Comparison of ENCODE assay signal across 12 cellular contexts in genomic region chr14:71400821-71401447, GRCh38.
DNase-seq lines count a peak whose midpoint lies in the region; ATAC-seq and TF ChIP-seq lines count a peak whose summit lies in the region.
"Had no signal": no experiment of that assay in that cellular context is flagged by ENCODE, and none has a peak within 500 bp of the region (broad histone marks: within the 10 kb centered on the region; RNA-seq: fewer than 3 reads in every experiment).

No MANE protein-coding gene starts in this region.

- peak overlapping the region; percentile 53 to 95 (median 83) for H3K27ac Mint-ChIP-seq in CD14-positive monocyte
- H3K27ac Mint-ChIP-seq in activated CD4-positive, alpha-beta memory T cell treated with anti-CD3 and anti-CD28 coated beads for 36 hours = peak overlapping the region; percentile 19

- no peaks in the 10 kb centered on the region for H3K4me1 ChIP-seq in hepatocyte (ENCODE audit: insufficient read depth)
- no peaks in the 10 kb centered on the region for H3K4me1 ChIP-seq in BE2C
- H3K4me1 ChIP-seq in right atrium auricular region = no peaks in the 10 kb centered on the region

- no peaks in the 10 kb centered on the region for H3K36me3 ChIP-seq in hepatocyte (replicated peaks; ENCODE audit: insufficient read depth, low read depth)
- H3K36me3 ChIP-seq in BE2C = no peaks in the 10 kb centered on the region
- no peaks in the 10 kb centered on the region for H3K36me3 ChIP-seq in right atrium auricular region
- H3K36me3 ChIP-seq: cardiac muscle cell, WERI-Rb-1 had no signal

- H3K4me3 ChIP-seq in hepatocyte (no peak overlapping the region), BE2C (ENCODE audit: low read depth, low read length) (no peak overlapping the region), right atrium auricular region (no peak overlapping the region)
- H3K4me3 ChIP-seq: BLaER1 treated with 17β-estradiol and CSF1 and Interleukin-3, amounts not matched to agents 10 nM and 100 nM; cardiac muscle cell; K562 had no signal

- H3K9me3 Mint-ChIP-seq in CD14-positive monocyte = no peaks in the 10 kb centered on the region
- H3K9me3 Mint-ChIP-seq in activated CD4-positive, alpha-beta memory T cell treated with anti-CD3 and anti-CD28 coated beads for 36 hours = no peaks in the 10 kb centered on the region

- ATAC-seq in GM21390 (IDR thresholded peaks at IDR 0.05; ENCODE audit: unreplicated experiment) = peak; percentile 44
- no peak for ATAC-seq in GM18520 (IDR thresholded peaks at IDR 0.05; ENCODE audit: unreplicated experiment)
- ATAC-seq: K562 had no signal

- POLR2A ChIA-PET in activated CD4-positive, alpha-beta memory T cell treated with anti-CD3 and anti-CD28 coated beads for 36 hours (lab: Charles Lee) = no interaction called here

- peak overlapping the region; percentile 7 for H3K4me2 ChIP-seq in hepatocyte

- CTCF ChIA-PET in activated CD4-positive, alpha-beta memory T cell treated with anti-CD3 and anti-CD28 coated beads for 36 hours (lab: Charles Lee) = no interaction called here

- no peaks in the 10 kb centered on the region for H4K20me1 ChIP-seq in hepatocyte (ENCODE audit: insufficient read depth, poor library complexity, severe bottlenecking)

- H3K79me2 ChIP-seq in hepatocyte = peaks cover 78% of the 10 kb centered on the region

- H3K27me3 Mint-ChIP-seq in CD14-positive monocyte (ENCODE audit: low read depth in 3 of 3) = no peaks in the 10 kb centered on the region
- H3K27me3 Mint-ChIP-seq in activated CD4-positive, alpha-beta memory T cell treated with anti-CD3 and anti-CD28 coated beads for 36 hours = no peaks in the 10 kb centered on the region

- no peaks in the 10 kb centered on the region for H3K9me2 ChIP-seq in hepatocyte (replicated peaks; ENCODE audit: insufficient read depth)

- no peak for TF ChIP-seq CTCF in CD14-positive monocyte (IDR thresholded peaks at IDR 0.05)
- TF ChIP-seq CTCF in hepatocyte (IDR thresholded peaks at IDR 0.05; ENCODE audit: poor library complexity) = no peak
- TF ChIP-seq CTCF in BE2C (IDR thresholded peaks at IDR 0.05; ENCODE audit: low read depth, low read length) = no peak
- no peak for TF ChIP-seq CTCF in right atrium auricular region (IDR thresholded peaks at IDR 0.05)

- no peaks in the 10 kb centered on the region for H3K27me3 ChIP-seq in hepatocyte
- H3K27me3 ChIP-seq in BE2C = no peaks in the 10 kb centered on the region
- no peaks in the 10 kb centered on the region for H3K27me3 ChIP-seq in right atrium auricular region
- H3K27me3 ChIP-seq: BLaER1 treated with 17β-estradiol and CSF1 and Interleukin-3, amounts not matched to agents 10 nM and 100 nM; cardiac muscle cell had no signal

- H3K4me3 Mint-ChIP-seq in CD14-positive monocyte = peak overlapping the region; percentile 6 to 10
- H3K4me3 Mint-ChIP-seq in activated CD4-positive, alpha-beta memory T cell treated with anti-CD3 and anti-CD28 coated beads for 36 hours = no peak overlapping the region

- H3K4me1 Mint-ChIP-seq in CD14-positive monocyte = peaks cover 40% of the 10 kb centered on the region
- H3K4me1 Mint-ChIP-seq in activated CD4-positive, alpha-beta memory T cell treated with anti-CD3 and anti-CD28 coated beads for 36 hours (ENCODE audit: low read depth) = peaks cover 38% of the 10 kb centered on the region

- DNase-seq in CD14-positive monocyte (ENCODE audit: low spot score) = no peak
- no peak for DNase-seq in activated CD4-positive, alpha-beta memory T cell treated with anti-CD3 and anti-CD28 coated beads for 36 hours
- no peak for DNase-seq in hepatocyte (ENCODE audit: low spot score)
- no peak for DNase-seq in BE2C
- DNase-seq in NAMALWA (ENCODE audit: low spot score) = no peak
- no peak for DNase-seq in right atrium auricular region (ENCODE audit: low spot score)
- DNase-seq: WERI-Rb-1 had no signal

- WGBS in hepatocyte (ENCODE audit: low lambda C conversion rate, missing lambda C conversion rate) = 47% methylated on average over 3 of the region's 3 CpGs

- intact Hi-C loops in CD14-positive monocyte (cut with micrococcal nuclease) = loop anchor here (5.0 to 10.0 kb wide), 2 partner anchors 79 to 266 kb away; partner anchors contain the start of gene SIPA1L1 (in 1 of the 2)
- intact Hi-C loops in activated CD4-positive, alpha-beta memory T cell treated with anti-CD3 and anti-CD28 coated beads for 36 hours (cut with micrococcal nuclease) = no loop called here

- H3K9me3 ChIP-seq in hepatocyte (ENCODE audit: low read depth) (no peaks in the 10 kb centered on the region), BE2C (no peaks in the 10 kb centered on the region), right atrium auricular region (no peaks in the 10 kb centered on the region)
- H3K9me3 ChIP-seq: BLaER1 treated with 17β-estradiol and CSF1 and Interleukin-3, amounts not matched to agents 10 nM and 100 nM had no signal

- H3K36me3 Mint-ChIP-seq in CD14-positive monocyte = peaks cover 17 to 26% of the 10 kb centered on the region in 2 donors
- H3K36me3 Mint-ChIP-seq in activated CD4-positive, alpha-beta memory T cell treated with anti-CD3 and anti-CD28 coated beads for 36 hours = peaks cover 6% of the 10 kb centered on the region

- H3K27ac ChIP-seq in hepatocyte (no peak overlapping the region), right atrium auricular region (no peak overlapping the region)
- H3K27ac ChIP-seq: cardiac muscle cell, WERI-Rb-1 had no signal

- no peak overlapping the region for H2AFZ ChIP-seq in hepatocyte
